In genomic region chr12:109223868-109224267, GRCh38 we compare ENCODE assay signal across 21 cellular contexts.
DNase-seq lines count a peak whose midpoint lies in the region; ATAC-seq, FAIRE-seq and TF ChIP-seq lines count a peak whose summit lies in the region.
"Had no signal": no experiment of that assay in that cellular context is flagged by ENCODE, and none has a peak within 500 bp of the region (broad histone marks: within the 10 kb centered on the region; RNA-seq: fewer than 3 reads in every experiment).

No MANE protein-coding gene starts in this region.

- no peak overlapping the region for H2BK15ac ChIP-seq in H1 (ENCODE audit: low read length)

- H3K9me3 ChIP-seq in HEK293 (ENCODE audit: control insufficient read depth, insufficient read depth, low read depth, low read length) = no peaks in the 10 kb centered on the region
- H3K9me3 ChIP-seq in H1 (ENCODE audit: insufficient read depth in 2 of 2, low read depth in 1 of 2, low read length in 1 of 2) = no peaks in the 10 kb centered on the region
- H3K9me3 ChIP-seq: BLaER1 had no signal

- H3K9ac ChIP-seq in H1 (replicated peaks in 1 of 4; ENCODE audit: extremely low read depth in 1 of 4, low read depth in 3 of 4, low read length in 3 of 4) = no peak overlapping the region
- H3K9ac ChIP-seq: BLaER1 had no signal

- no peak for TF ChIP-seq EP300 in H1 (IDR thresholded peaks at IDR 0.05; ENCODE audit: borderline replicate concordance in 1 of 2, low read depth in 2 of 2, low read length in 2 of 2)

- H3K56ac ChIP-seq in H1 (replicated peaks; ENCODE audit: insufficient read length, low read depth, low read length) = no peak overlapping the region

- no peaks in the 10 kb centered on the region; the same call in 1 of the 2 replicates for H3K36me3 ChIP-seq in GM23338 (ENCODE audit: insufficient read depth)
- peaks cover 0 to 14% of the 10 kb centered on the region in 2 experiments; a peak in 1 of 3 replicates for H3K36me3 ChIP-seq in HEK293 (ENCODE audit: control insufficient read depth in 2 of 2, insufficient read depth in 1 of 2, low read length in 2 of 2)
- peaks cover 0 to 3% (median 0%) of the 10 kb centered on the region in 4 experiments; a peak in 2 of 8 replicates for H3K36me3 ChIP-seq in H1 (ENCODE audit: control insufficient read depth in 2 of 4, insufficient read depth in 4 of 4, low read length in 3 of 4)
- H3K36me3 ChIP-seq: BLaER1 had no signal

- no peaks in the 10 kb centered on the region for H3K23me2 ChIP-seq in H1 (ENCODE audit: low read depth, low read length)

- H4K20me1 ChIP-seq in GM23338 (replicated peaks; ENCODE audit: insufficient read depth) (no peaks in the 10 kb centered on the region), H1 (replicated peaks in 1 of 2; ENCODE audit: control insufficient read depth in 1 of 2, insufficient read depth in 2 of 2, low read length in 2 of 2) (peaks cover 0 to 2% of the 10 kb centered on the region in 2 experiments)
- H4K20me1 ChIP-seq: BLaER1 had no signal

- H4K5ac ChIP-seq in H1 (ENCODE audit: insufficient read length, low read depth, low read length) = no peak overlapping the region

- TF ChIP-seq POLR2A in H1 (IDR thresholded peaks at IDR 0.05; ENCODE audit: control extremely low read depth in 1 of 2, low read depth in 2 of 2, low read length in 2 of 2) = no peak

- no peak overlapping the region for H4K91ac ChIP-seq in H1 (replicated peaks; ENCODE audit: insufficient read length, low read length)

- H3K4me3 Mint-ChIP-seq in GM23338 (no peak overlapping the region), natural killer cell (no peak overlapping the region)
- H3K4me3 Mint-ChIP-seq: B cell; CD4-positive, CD25-positive, alpha-beta regulatory T cell; CD8-positive, alpha-beta T cell; HFFc6 had no signal

- no peak for DNase-seq in GM23338 (ENCODE audit: low spot score)
- no peak for DNase-seq in H1 (ENCODE audit: low read depth in 1 of 2, low spot score in 2 of 2)
- DNase-seq in glomerular visceral epithelial cell (ENCODE audit: extremely low spot score) = no peak
- DNase-seq in natural killer cell = no peak
- DNase-seq: CD4-positive, CD25-positive, alpha-beta regulatory T cell; CD8-positive, alpha-beta T cell; DMS 273 treated with DMSO at 0.1 percent for 48 hours; DMS79; EL; GDM1; GOT3; H7; HFFc6 had no signal

- H3K27me3 Mint-ChIP-seq in GM23338 (ENCODE audit: insufficient read depth, low read depth, poor library complexity) (peaks cover 2% of the 10 kb centered on the region), natural killer cell (ENCODE audit: low read depth in 2 of 2) (no peaks in the 10 kb centered on the region)
- H3K27me3 Mint-ChIP-seq: B cell; CD4-positive, CD25-positive, alpha-beta regulatory T cell had no signal

- H3K27ac ChIP-seq in GM23338 (ENCODE audit: low read depth) (no peak overlapping the region), HEK293 (ENCODE audit: extremely low read depth, low read depth, low read length) (no peak overlapping the region), H1 (ENCODE audit: low read depth, low read length) (no peak overlapping the region)
- H3K27ac ChIP-seq: BLaER1, C4-2B had no signal

- H3K4ac ChIP-seq in H1 (replicated peaks; ENCODE audit: insufficient read length, low read depth, low read length) = no peak overlapping the region

- 93% methylated on average over 5 of the region's 5 CpGs; no CpG with 5 or more reads in 1 of the 2 experiments for WGBS in H1 (ENCODE audit: extremely low coverage in 1 of 2, insufficient coverage in 1 of 2, insufficient read length in 1 of 2, insufficient replicate concordance in 2 of 2, low coverage in 1 of 2, low lambda C conversion rate in 2 of 2, missing lambda C conversion rate in 1 of 2), 2 experiments

- FAIRE-seq in H1 (lab: Jason Lieb, UNC) = no peak
- FAIRE-seq: D721Med, GM12878 had no signal

- no peak overlapping the region for H3K4me2 ChIP-seq in GM23338
- H3K4me2 ChIP-seq in H1 (ENCODE audit: insufficient read depth in 1 of 2, low read depth in 2 of 2, low read length in 2 of 2) = no peak overlapping the region
- H3K4me2 ChIP-seq: BLaER1 had no signal

- H3K18ac ChIP-seq in H1 (ENCODE audit: extremely low read depth, low read length) = no peak overlapping the region

- no peak overlapping the region for H2AFZ ChIP-seq in GM23338
- H2AFZ ChIP-seq in H1 (ENCODE audit: low read length) = no peak overlapping the region

- H3K79me2 ChIP-seq in GM23338 (replicated peaks; ENCODE audit: insufficient read depth) (no peaks in the 10 kb centered on the region), H1 (ENCODE audit: control insufficient read depth in 1 of 2, insufficient read depth in 2 of 2, low read length in 2 of 2) (no peaks in the 10 kb centered on the region)

- H3K23ac ChIP-seq in H1 (ENCODE audit: insufficient read length) = no peak overlapping the region

- intact Hi-C loops in natural killer cell (cut with micrococcal nuclease) = no loop called here

- H3K4me1 ChIP-seq in GM23338 (ENCODE audit: insufficient read depth) (no peaks in the 10 kb centered on the region), HEK293 (ENCODE audit: control insufficient read depth, insufficient read depth, low read length) (no peaks in the 10 kb centered on the region), H1 (replicated peaks in 1 of 4; ENCODE audit: control insufficient read depth in 3 of 4, insufficient read depth in 4 of 4, low read length in 3 of 4) (no peaks in the 10 kb centered on the region)
- H3K4me1 ChIP-seq: BLaER1 had no signal

- H2BK120ac ChIP-seq in H1 (replicated peaks; ENCODE audit: low read depth, low read length) = no peak overlapping the region

- no peak overlapping the region for H2BK5ac ChIP-seq in H1 (ENCODE audit: low read depth, low read length)

- H3K14ac ChIP-seq in H1 (ENCODE audit: insufficient read length) = no peak overlapping the region

- no peak overlapping the region for H2BK20ac ChIP-seq in H1 (ENCODE audit: low read length)

- H3K4me3 ChIP-seq in GM23338 (no peak overlapping the region), HEK293 (ENCODE audit: low read depth, low read length) (no peak overlapping the region), H1 (ENCODE audit: extremely low read depth in 1 of 4, insufficient read depth in 2 of 4, low read depth in 3 of 4, low read length in 4 of 4) (no peak overlapping the region)
- H3K4me3 ChIP-seq: BLaER1, GM12878 had no signal

- H3K9me2 ChIP-seq in GM23338 (ENCODE audit: insufficient read depth) = no peaks in the 10 kb centered on the region

- H2AK5ac ChIP-seq in H1 (ENCODE audit: low read depth, low read length) = no peak overlapping the region

- CTCF ChIA-PET in HEK293 (lab: Yijun Ruan, JAX) (interaction anchor here (0.6 kb wide), 1 partner anchor 166 kb away, joined by 3 read pairs; no protein-coding TSS in a partner anchor), H1 (lab: Charles Lee; ENCODE audit: partially characterized antibody) (interaction anchor here (0.7 to 0.9 kb wide), 3 partner anchors 162 to 1542 kb away, joined by 3 read pairs; no protein-coding TSS in a partner anchor)

- 0 out of 2 replicates have a peak overlapping the region, but pooled peaks have one; percentile 56 for H3K27ac Mint-ChIP-seq in GM23338
- no peak overlapping the region for H3K27ac Mint-ChIP-seq in natural killer cell
- H3K27ac Mint-ChIP-seq: B cell; CD8-positive, alpha-beta T cell; HFFc6 had no signal

- H4K8ac ChIP-seq in H1 (ENCODE audit: extremely low read depth, insufficient read depth, low read length) = no peak overlapping the region

- POLR2A ChIA-PET in HEK293 (lab: Yijun Ruan, JAX) = no interaction called here
- POLR2A ChIA-PET in H1 (lab: Charles Lee; ENCODE audit: partially characterized antibody) = interaction anchor here (0.9 kb wide), 1 partner anchor 69 kb away, joined by 3 read pairs; no protein-coding TSS in a partner anchor

- no peak overlapping the region for H2BK12ac ChIP-seq in H1 (ENCODE audit: low read depth, low read length)

- no peak for ATAC-seq in GM23338
- no peak for ATAC-seq in GM18870 (IDR thresholded peaks at IDR 0.05; ENCODE audit: unreplicated experiment)
- ATAC-seq in natural killer cell = no peak
- ATAC-seq: CD8-positive, alpha-beta T cell; GM12878; HCT116 had no signal

- H3K9me3 Mint-ChIP-seq in GM23338 (no peaks in the 10 kb centered on the region), natural killer cell (no peaks in the 10 kb centered on the region)
- H3K9me3 Mint-ChIP-seq: CD4-positive, CD25-positive, alpha-beta regulatory T cell; CD8-positive, alpha-beta T cell; HFFc6 had no signal

- TF ChIP-seq RAD21 in H1 (IDR thresholded peaks at IDR 0.05 in 1 of 2, conservative IDR thresholded peaks at IDR 0.05 in 1 of 2; ENCODE audit: low read depth in 2 of 2, low read length in 2 of 2) = no peak

- H3K27me3 ChIP-seq in GM23338 (ENCODE audit: insufficient read depth) (no peaks in the 10 kb centered on the region), H1 (replicated peaks in 1 of 4; ENCODE audit: control insufficient read depth in 3 of 4, extremely low read depth in 1 of 4, insufficient read depth in 3 of 4, low read length in 3 of 4) (no peaks in the 10 kb centered on the region)
- H3K27me3 ChIP-seq: BLaER1 had no signal

- no peaks in the 10 kb centered on the region for H3F3A ChIP-seq in GM23338 (replicated peaks; ENCODE audit: low read depth)

- H3K79me1 ChIP-seq in H1 (ENCODE audit: low read depth, low read length) = no peaks in the 10 kb centered on the region

- no peaks in the 10 kb centered on the region for H3K4me1 Mint-ChIP-seq in GM23338
- no peaks in the 10 kb centered on the region for H3K4me1 Mint-ChIP-seq in natural killer cell
- H3K4me1 Mint-ChIP-seq: B cell; CD4-positive, CD25-positive, alpha-beta regulatory T cell had no signal

- TF ChIP-seq CTCF in GM23338 (conservative IDR thresholded peaks at IDR 0.05; ENCODE audit: low read depth in 2 of 2) (no peak), HEK293 (tag by site-specific recombination; IDR thresholded peaks at IDR 0.05) (no peak), H1 (IDR thresholded peaks at IDR 0.05; ENCODE audit: control extremely low read depth in 1 of 3, insufficient read depth in 1 of 3, low read depth in 1 of 3, low read length in 3 of 3) (no peak), natural killer cell (IDR thresholded peaks at IDR 0.05) (no peak)

- H3K36me3 Mint-ChIP-seq in GM23338 (ENCODE audit: low read depth) (peaks cover 2% of the 10 kb centered on the region; the same call in 2 of the 3 replicates), natural killer cell (no peaks in the 10 kb centered on the region)

TF ChIP-seq in GM23338, 12 proteins besides CTCF, POLR2A, EP300 and RAD21:
- no peak for TF ChIP-seq EZH2 (IDR thresholded peaks at IDR 0.05; ENCODE audit: low read depth, unreplicated experiment)
- TF ChIP-seq POLR2AphosphoS5 (IDR thresholded peaks at IDR 0.05; ENCODE audit: low read depth) = no peak

TF ChIP-seq in HEK293, 187 proteins besides CTCF, POLR2A, EP300 and RAD21 (continues in another document):
- TF ChIP-seq ZNF768 (tag by site-specific recombination; IDR thresholded peaks at IDR 0.05) = 0 out of 2 replicates have a peak, but pooled peaks have one; percentile 25

TF ChIP-seq in H1, 55 proteins besides CTCF, POLR2A, EP300 and RAD21:
- TF ChIP-seq TEAD4 (IDR thresholded peaks at IDR 0.05; ENCODE audit: low read depth, low read length) (no peak), KDM1A (IDR thresholded peaks at IDR 0.05; ENCODE audit: borderline replicate concordance, low read length) (peak; percentile 78; the same call in 1 of the 2 replicates), PHF8 (conservative IDR thresholded peaks at IDR 0.05; ENCODE audit: low read depth, low read length) (no peak), ZNF274 (IDR thresholded peaks at IDR 0.05; ENCODE audit: borderline replicate concordance, extremely low read depth, low read length) (no peak)
